ENCODE assay signal across 13 cellular contexts in the genomic region with DNA sequence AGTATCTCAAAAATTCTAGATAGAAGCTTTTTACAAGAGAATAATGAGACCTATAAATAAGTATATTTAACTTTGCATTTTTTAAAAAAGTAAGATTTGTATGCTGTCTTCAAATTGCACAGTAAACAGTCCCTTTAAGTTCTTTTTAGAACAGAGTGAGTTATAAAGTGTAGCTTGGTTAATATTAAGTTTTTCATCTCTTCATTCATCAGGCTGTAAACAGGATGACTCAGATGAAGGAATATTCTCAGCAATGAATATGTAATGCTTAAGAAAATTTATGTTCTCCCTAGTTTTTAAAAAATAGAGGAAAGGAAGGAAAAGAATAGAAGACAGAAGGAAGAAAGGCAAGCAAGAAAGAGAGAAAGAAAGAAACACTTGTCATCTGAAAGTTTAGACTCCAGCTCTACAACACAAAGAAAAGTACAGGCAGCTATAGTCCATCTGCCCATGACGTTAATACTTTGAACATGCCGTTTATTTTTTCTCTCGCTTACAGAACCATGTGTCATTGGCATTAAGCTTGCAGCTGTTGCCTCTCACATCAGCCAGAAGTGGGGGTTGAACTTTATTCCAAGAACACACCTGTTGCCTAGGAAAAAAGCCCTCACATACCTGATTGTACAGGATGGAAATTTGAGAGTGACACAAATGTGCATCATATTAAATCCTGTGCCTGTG. TPM values are rescaled to one million over a fixed set of nuclear protein-coding genes. Genes with fewer than 3 reads are reported as not detected.
A peak's percentile ranks its signal among the peaks of the same experiment; 100 is the strongest.
DNase-seq lines count a peak whose midpoint lies in the region; ATAC-seq and TF ChIP-seq lines count a peak whose summit lies in the region.
"Had no signal": no experiment of that assay in that cellular context is flagged by ENCODE, and none has a peak within 500 bp of the region (broad histone marks: within the 10 kb centered on the region; RNA-seq: fewer than 3 reads in every experiment).

No MANE protein-coding gene starts in this region.

- no peaks in the 10 kb centered on the region for H3K4me1 ChIP-seq in foreskin keratinocyte
- H3K4me1 ChIP-seq: right lobe of liver, suprapubic skin had no signal

- peak overlapping the region; percentile 47 for H3K27ac ChIP-seq in WERI-Rb-1
- H3K27ac ChIP-seq in foreskin keratinocyte: no peak overlapping the region
- H3K27ac ChIP-seq: right lobe of liver, suprapubic skin had no signal

- no peaks in the 10 kb centered on the region for H3K27me3 ChIP-seq in WERI-Rb-1 (ENCODE audit: insufficient read depth, low read depth, severe bottlenecking)
- H3K27me3 ChIP-seq in foreskin keratinocyte: no peaks in the 10 kb centered on the region
- H3K27me3 ChIP-seq: BLaER1 treated with 17β-estradiol and CSF1 and Interleukin-3, amounts not matched to agents 10 nM and 100 nM; right lobe of liver; suprapubic skin had no signal

- TF ChIP-seq CTCF in WERI-Rb-1 (IDR thresholded peaks at IDR 0.05; ENCODE audit: low read depth, low read length) (no peak), foreskin keratinocyte (conservative IDR thresholded peaks at IDR 0.05) (no peak)

- H3K9me3 ChIP-seq in WERI-Rb-1 (ENCODE audit: severe bottlenecking): no peaks in the 10 kb centered on the region
- H3K9me3 ChIP-seq: right lobe of liver, suprapubic skin had no signal

- DNase-seq in DMS 273 (lab: John Stamatoyannopoulos, UW; ENCODE audit: unreplicated experiment) (peak; percentile 88), NCI-H1105 (lab: John Stamatoyannopoulos, UW) (peak; percentile 88), WERI-Rb-1 (peak; percentile 44), myocyte (ENCODE audit: low read depth) (peak; percentile 96), ecto neural progenitor cell (ENCODE audit: low spot score) (no peak), HT-29 (ENCODE audit: low spot score) (no peak), foreskin keratinocyte (no peak)
- DNase-seq: islet precursor cell, right lobe of liver had no signal

- no peak overlapping the region for H3K4me3 ChIP-seq in WERI-Rb-1 (ENCODE audit: low read depth, low read length)
- H3K4me3 ChIP-seq: BLaER1 treated with 17β-estradiol and CSF1 and Interleukin-3, amounts not matched to agents 10 nM and 100 nM; right lobe of liver; suprapubic skin had no signal

- H3K36me3 ChIP-seq in WERI-Rb-1: peaks cover 7% of the 10 kb centered on the region
- H3K36me3 ChIP-seq: suprapubic skin had no signal

- ATAC-seq in foreskin keratinocyte (no peak), SK-N-SH treated with all-trans-retinoic acid at 6 μM for 48 hours (no peak)
- ATAC-seq: HCT116, right lobe of liver had no signal

TF ChIP-seq in SK-N-SH treated with all-trans-retinoic acid at 6 μM for 48 hours, 23 proteins besides CTCF, POLR2A, EP300 and RAD21:
- TF ChIP-seq, protein P1, sequence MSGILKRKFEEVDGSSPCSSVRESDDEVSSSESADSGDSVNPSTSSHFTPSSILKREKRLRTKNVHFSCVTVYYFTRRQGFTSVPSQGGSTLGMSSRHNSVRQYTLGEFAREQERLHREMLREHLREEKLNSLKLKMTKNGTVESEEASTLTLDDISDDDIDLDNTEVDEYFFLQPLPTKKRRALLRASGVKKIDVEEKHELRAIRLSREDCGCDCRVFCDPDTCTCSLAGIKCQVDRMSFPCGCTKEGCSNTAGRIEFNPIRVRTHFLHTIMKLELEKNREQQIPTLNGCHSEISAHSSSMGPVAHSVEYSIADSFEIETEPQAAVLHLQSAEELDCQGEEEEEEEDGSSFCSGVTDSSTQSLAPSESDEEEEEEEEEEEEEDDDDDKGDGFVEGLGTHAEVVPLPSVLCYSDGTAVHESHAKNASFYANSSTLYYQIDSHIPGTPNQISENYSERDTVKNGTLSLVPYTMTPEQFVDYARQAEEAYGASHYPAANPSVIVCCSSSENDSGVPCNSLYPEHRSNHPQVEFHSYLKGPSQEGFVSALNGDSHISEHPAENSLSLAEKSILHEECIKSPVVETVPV (CRISPR knock-in tag; IDR thresholded peaks at IDR 0.05): no peak
- no peak for TF ChIP-seq TCF4 (CRISPR knock-in tag; IDR thresholded peaks at IDR 0.05; ENCODE audit: borderline replicate concordance)
- no peak for TF ChIP-seq ZNF8 (CRISPR knock-in tag; IDR thresholded peaks at IDR 0.05)
- no peak for TF ChIP-seq SNAI2 (CRISPR knock-in tag; IDR thresholded peaks at IDR 0.05)
- TF ChIP-seq TOX (CRISPR knock-in tag; IDR thresholded peaks at IDR 0.05; ENCODE audit: borderline replicate concordance): no peak
- TF ChIP-seq OSR1 (CRISPR knock-in tag; IDR thresholded peaks at IDR 0.05): no peak
- no peak for TF ChIP-seq ZC3H10 (CRISPR knock-in tag; IDR thresholded peaks at IDR 0.05)
- no peak for TF ChIP-seq ZFP30 (CRISPR knock-in tag; IDR thresholded peaks at IDR 0.05)
- TF ChIP-seq, protein P2, sequence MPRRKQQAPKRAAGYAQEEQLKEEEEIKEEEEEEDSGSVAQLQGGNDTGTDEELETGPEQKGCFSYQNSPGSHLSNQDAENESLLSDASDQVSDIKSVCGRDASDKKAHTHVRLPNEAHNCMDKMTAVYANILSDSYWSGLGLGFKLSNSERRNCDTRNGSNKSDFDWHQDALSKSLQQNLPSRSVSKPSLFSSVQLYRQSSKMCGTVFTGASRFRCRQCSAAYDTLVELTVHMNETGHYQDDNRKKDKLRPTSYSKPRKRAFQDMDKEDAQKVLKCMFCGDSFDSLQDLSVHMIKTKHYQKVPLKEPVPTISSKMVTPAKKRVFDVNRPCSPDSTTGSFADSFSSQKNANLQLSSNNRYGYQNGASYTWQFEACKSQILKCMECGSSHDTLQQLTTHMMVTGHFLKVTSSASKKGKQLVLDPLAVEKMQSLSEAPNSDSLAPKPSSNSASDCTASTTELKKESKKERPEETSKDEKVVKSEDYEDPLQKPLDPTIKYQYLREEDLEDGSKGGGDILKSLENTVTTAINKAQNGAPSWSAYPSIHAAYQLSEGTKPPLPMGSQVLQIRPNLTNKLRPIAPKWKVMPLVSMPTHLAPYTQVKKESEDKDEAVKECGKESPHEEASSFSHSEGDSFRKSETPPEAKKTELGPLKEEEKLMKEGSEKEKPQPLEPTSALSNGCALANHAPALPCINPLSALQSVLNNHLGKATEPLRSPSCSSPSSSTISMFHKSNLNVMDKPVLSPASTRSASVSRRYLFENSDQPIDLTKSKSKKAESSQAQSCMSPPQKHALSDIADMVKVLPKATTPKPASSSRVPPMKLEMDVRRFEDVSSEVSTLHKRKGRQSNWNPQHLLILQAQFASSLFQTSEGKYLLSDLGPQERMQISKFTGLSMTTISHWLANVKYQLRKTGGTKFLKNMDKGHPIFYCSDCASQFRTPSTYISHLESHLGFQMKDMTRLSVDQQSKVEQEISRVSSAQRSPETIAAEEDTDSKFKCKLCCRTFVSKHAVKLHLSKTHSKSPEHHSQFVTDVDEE (CRISPR knock-in tag; IDR thresholded peaks at IDR 0.05): no peak
- TF ChIP-seq, protein P3, sequence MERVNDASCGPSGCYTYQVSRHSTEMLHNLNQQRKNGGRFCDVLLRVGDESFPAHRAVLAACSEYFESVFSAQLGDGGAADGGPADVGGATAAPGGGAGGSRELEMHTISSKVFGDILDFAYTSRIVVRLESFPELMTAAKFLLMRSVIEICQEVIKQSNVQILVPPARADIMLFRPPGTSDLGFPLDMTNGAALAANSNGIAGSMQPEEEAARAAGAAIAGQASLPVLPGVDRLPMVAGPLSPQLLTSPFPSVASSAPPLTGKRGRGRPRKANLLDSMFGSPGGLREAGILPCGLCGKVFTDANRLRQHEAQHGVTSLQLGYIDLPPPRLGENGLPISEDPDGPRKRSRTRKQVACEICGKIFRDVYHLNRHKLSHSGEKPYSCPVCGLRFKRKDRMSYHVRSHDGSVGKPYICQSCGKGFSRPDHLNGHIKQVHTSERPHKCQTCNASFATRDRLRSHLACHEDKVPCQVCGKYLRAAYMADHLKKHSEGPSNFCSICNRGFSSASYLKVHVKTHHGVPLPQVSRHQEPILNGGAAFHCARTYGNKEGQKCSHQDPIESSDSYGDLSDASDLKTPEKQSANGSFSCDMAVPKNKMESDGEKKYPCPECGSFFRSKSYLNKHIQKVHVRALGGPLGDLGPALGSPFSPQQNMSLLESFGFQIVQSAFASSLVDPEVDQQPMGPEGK (CRISPR knock-in tag; IDR thresholded peaks at IDR 0.05; ENCODE audit: borderline replicate concordance): no peak
- no peak for TF ChIP-seq ARNTL (CRISPR knock-in tag; IDR thresholded peaks at IDR 0.05; ENCODE audit: borderline replicate concordance, low read depth)
- TF ChIP-seq BACH2 (CRISPR knock-in tag; IDR thresholded peaks at IDR 0.05; ENCODE audit: borderline replicate concordance): no peak
- TF ChIP-seq ISL1 (CRISPR knock-in tag; IDR thresholded peaks at IDR 0.05): no peak

RNA-seq across cellular contexts. Expression of a gene that starts 36.1 kb away (rescaled TPM):
- total RNA-seq in myocyte (187 and 262 TPM in 2 replicates), foreskin keratinocyte (5.6 and 7.4 TPM in 2 replicates)
- 118 TPM for polyA plus RNA-seq in myocyte (2012)
- total RNA-seq in HT-29 (2014; rRNA removed; shearing (Covaris generic)): 0.61 and 0.81 TPM in 2 replicates
- 2.2 and 3.7 TPM in 2 replicates for polyA plus RNA-seq in foreskin keratinocyte

Comparison
In these comparisons a context has a peak if more than half of its experiments do, and no peak if none do; other contexts are left out.
1. DNase-seq: peak in DMS 273 (single experiment), NCI-H1105 (single experiment), WERI-Rb-1 (single experiment) and myocyte (single experiment); none in ecto neural progenitor cell (single experiment), HT-29 (single experiment) and foreskin keratinocyte (0 of 2).
2. RNA of a gene that starts 36.1 kb away (total RNA-seq): 187 to 262 TPM in myocyte; 5.6 to 7.4 TPM in foreskin keratinocyte and 0.61 to 0.81 TPM in HT-29; every median in the first group is over 10 times any median in the second.